12 cellular contexts compared by ENCODE assay signal in genomic region chr13:110963554-110963970, GRCh38. TPM values are rescaled to one million over a fixed set of nuclear protein-coding genes. Genes with fewer than 3 reads are reported as not detected.
A peak's percentile ranks its signal among the peaks of the same experiment; 100 is the strongest.
DNase-seq lines count a peak whose midpoint lies in the region; ATAC-seq and TF ChIP-seq lines count a peak whose summit lies in the region.
"Had no signal": no experiment of that assay in that cellular context is flagged by ENCODE, and none has a peak within 500 bp of the region (broad histone marks: within the 10 kb centered on the region; RNA-seq: fewer than 3 reads in every experiment).

No MANE protein-coding gene starts in this region.

- 92 to 93% methylated on average over 3 of the region's 3 CpGs for WGBS in upper lobe of left lung, 2 donors
- 92 to 100% methylated on average over 1 to 3 of the region's 3 CpGs for WGBS in gastroesophageal sphincter (ENCODE audit: low coverage in 1 of 2), 2 donors

- H3K4me3 ChIP-seq in Caco-2 (ENCODE audit: low read depth, low read length) (no peak overlapping the region), OCI-LY3 (ENCODE audit: low read length) (no peak overlapping the region), upper lobe of left lung (no peak overlapping the region), gastroesophageal sphincter (no peak overlapping the region), colonic mucosa (no peak overlapping the region)
- H3K4me3 ChIP-seq: BLaER1, GM12878 had no signal

- H3K36me3 ChIP-seq in Caco-2 (ENCODE audit: control insufficient read depth, insufficient read depth, low read length) = no peaks in the 10 kb centered on the region
- peaks cover 18% of the 10 kb centered on the region for H3K36me3 ChIP-seq in OCI-LY3 (replicated peaks; ENCODE audit: low read depth, low read length)
- no peaks in the 10 kb centered on the region for H3K36me3 ChIP-seq in upper lobe of left lung
- no peaks in the 10 kb centered on the region for H3K36me3 ChIP-seq in gastroesophageal sphincter
- H3K36me3 ChIP-seq in colonic mucosa = no peaks in the 10 kb centered on the region

- no peaks in the 10 kb centered on the region for H3K27me3 Mint-ChIP-seq in Caco-2 (ENCODE audit: insufficient read depth, unreplicated experiment)
- no peaks in the 10 kb centered on the region for H3K27me3 Mint-ChIP-seq in activated T-helper 17 cell treated with anti-CD3 and anti-CD28 coated beads, Interleukin-2, amount 50 U/mL, for 72 hours

- no peak overlapping the region for H2AFZ ChIP-seq in OCI-LY3 (ENCODE audit: low read depth, low read length)

- peaks cover 34% of the 10 kb centered on the region for H3K9me3 Mint-ChIP-seq in Caco-2 (ENCODE audit: unreplicated experiment)
- H3K9me3 Mint-ChIP-seq in activated T-helper 17 cell treated with anti-CD3 and anti-CD28 coated beads, Interleukin-2, amount 50 U/mL, for 72 hours = peaks cover 3% of the 10 kb centered on the region

- H4K20me1 ChIP-seq in OCI-LY3 (ENCODE audit: insufficient read depth, low read length) = no peaks in the 10 kb centered on the region
- H4K20me1 ChIP-seq: BLaER1 had no signal

- CTCF ChIA-PET in Caco-2 (lab: Charles Lee) = no interaction called here

- H3K27ac Mint-ChIP-seq in Caco-2 (ENCODE audit: unreplicated experiment) = peak overlapping the region; percentile 66
- H3K27ac Mint-ChIP-seq in activated T-helper 17 cell treated with anti-CD3 and anti-CD28 coated beads, Interleukin-2, amount 50 U/mL, for 72 hours = peak overlapping the region; percentile 85

- H3K27ac ChIP-seq in OCI-LY3 (ENCODE audit: low read length) = peak overlapping the region; percentile 86
- no peak overlapping the region for H3K27ac ChIP-seq in upper lobe of left lung
- H3K27ac ChIP-seq in gastroesophageal sphincter = no peak overlapping the region
- H3K27ac ChIP-seq in colonic mucosa = no peak overlapping the region
- H3K27ac ChIP-seq: BLaER1 had no signal

- peaks cover 12% of the 10 kb centered on the region for H3K4me1 Mint-ChIP-seq in Caco-2 (ENCODE audit: low read depth, unreplicated experiment)
- peaks cover 13% of the 10 kb centered on the region for H3K4me1 Mint-ChIP-seq in activated T-helper 17 cell treated with anti-CD3 and anti-CD28 coated beads, Interleukin-2, amount 50 U/mL, for 72 hours

- H3K4me3 Mint-ChIP-seq in Caco-2 (ENCODE audit: unreplicated experiment) = no peak overlapping the region
- peak overlapping the region; percentile 54 for H3K4me3 Mint-ChIP-seq in activated T-helper 17 cell treated with anti-CD3 and anti-CD28 coated beads, Interleukin-2, amount 50 U/mL, for 72 hours
- H3K4me3 Mint-ChIP-seq: H9 had no signal

- no peaks in the 10 kb centered on the region for H3K79me2 ChIP-seq in OCI-LY3 (ENCODE audit: low read length)

- no peak overlapping the region for H3K9ac ChIP-seq in OCI-LY3 (ENCODE audit: low read length)
- H3K9ac ChIP-seq in colonic mucosa (ENCODE audit: low read depth in 2 of 2, low read length in 2 of 2) = no peak overlapping the region
- H3K9ac ChIP-seq: BLaER1 had no signal

- TF ChIP-seq EP300 in upper lobe of left lung (IDR thresholded peaks at IDR 0.05) = no peak
- TF ChIP-seq EP300 in gastroesophageal sphincter (IDR thresholded peaks at IDR 0.05) = no peak

- H3K27me3 ChIP-seq in Caco-2 (replicated peaks; ENCODE audit: control insufficient read depth, insufficient read depth, low read length) (no peaks in the 10 kb centered on the region), OCI-LY3 (ENCODE audit: low read depth, low read length) (no peaks in the 10 kb centered on the region), upper lobe of left lung (no peaks in the 10 kb centered on the region), gastroesophageal sphincter (no peaks in the 10 kb centered on the region), colonic mucosa (no peaks in the 10 kb centered on the region)
- H3K27me3 ChIP-seq: BLaER1 had no signal

- H3K9me3 ChIP-seq in Caco-2 = peaks cover 11% of the 10 kb centered on the region
- peaks cover 32% of the 10 kb centered on the region for H3K9me3 ChIP-seq in OCI-LY3 (ENCODE audit: insufficient read depth, low read length)
- peaks cover 6 to 26% (median 20%) of the 10 kb centered on the region in 4 donors for H3K9me3 ChIP-seq in upper lobe of left lung
- H3K9me3 ChIP-seq in gastroesophageal sphincter = peaks cover 0 to 22% (median 0%) of the 10 kb centered on the region in 3 donors
- no peaks in the 10 kb centered on the region for H3K9me3 ChIP-seq in colonic mucosa

- peaks cover 6% of the 10 kb centered on the region for H3K36me3 Mint-ChIP-seq in Caco-2 (ENCODE audit: insufficient read depth, unreplicated experiment)
- H3K36me3 Mint-ChIP-seq in activated T-helper 17 cell treated with anti-CD3 and anti-CD28 coated beads, Interleukin-2, amount 50 U/mL, for 72 hours (ENCODE audit: low read depth) = peaks cover 7% of the 10 kb centered on the region

- TF ChIP-seq CTCF in Caco-2 (IDR thresholded peaks at IDR 0.05; ENCODE audit: insufficient read depth in 1 of 2, low read depth in 1 of 2, low read length in 1 of 2, severe bottlenecking in 1 of 2, unreplicated experiment in 1 of 2) (no peak), OCI-LY3 (IDR thresholded peaks at IDR 0.05; ENCODE audit: low read depth, low read length) (no peak), upper lobe of left lung (IDR thresholded peaks at IDR 0.05) (no peak), gastroesophageal sphincter (IDR thresholded peaks at IDR 0.05) (no peak), colonic mucosa (IDR thresholded peaks at IDR 0.05) (no peak)

- DNase-seq in Caco-2 (no peak), upper lobe of left lung (no peak), colonic mucosa (no peak)
- DNase-seq: AML-193, DMS79, GOT3, H9 had no signal

- ATAC-seq in activated T-helper 17 cell treated with anti-CD3 and anti-CD28 coated beads, Interleukin-2, amount 50 U/mL, for 72 hours (replicated peaks) = no peak
- ATAC-seq in upper lobe of left lung (ENCODE audit: low FRiP score in 2 of 2) (no peak), gastroesophageal sphincter (no peak)
- ATAC-seq: GM12878 had no signal

- TF ChIP-seq POLR2A in upper lobe of left lung (IDR thresholded peaks at IDR 0.05) (no peak), gastroesophageal sphincter (IDR thresholded peaks at IDR 0.05) (no peak)

- H3K4me1 ChIP-seq in Caco-2 (peaks cover 20% of the 10 kb centered on the region), OCI-LY3 (ENCODE audit: low read length) (peaks cover 33% of the 10 kb centered on the region), upper lobe of left lung (no peaks in the 10 kb centered on the region), gastroesophageal sphincter (no peaks in the 10 kb centered on the region), colonic mucosa (no peaks in the 10 kb centered on the region)
- H3K4me1 ChIP-seq: BLaER1 had no signal

- POLR2A ChIA-PET in Caco-2 (lab: Charles Lee) = no interaction called here

- H3K4me2 ChIP-seq in OCI-LY3 (ENCODE audit: low read length) = no peak overlapping the region
- H3K4me2 ChIP-seq: BLaER1 had no signal

- intact Hi-C loops in Caco-2 (cut with micrococcal nuclease; ENCODE audit: unreplicated experiment) (no loop called here), colonic mucosa (cut with DNase I) (no loop called here)

- BruUV-seq in Caco-2 (replicated peaks; lab: Mats Ljungman, UMichigan) = no TSS peak

RNA-seq across cellular contexts. Expression of gene ANKRD10, which starts 48.7 kb away (rescaled TPM):
- total RNA-seq in Caco-2 (2022) (123 and 132 TPM in 2 replicates), upper lobe of left lung (100 to 1,000 TPM in 3 of 6 donors, 10 to 100 TPM in 3; 91.4 to 190 (median 107) TPM), gastroesophageal sphincter (100 to 1,000 TPM in 3 of 4 donors, 10 to 100 TPM in 1; 97.8 to 189 (median 114) TPM), colonic mucosa (100 to 1,000 TPM in 1 of 2 donors, 10 to 100 TPM in 1; 94.9 to 123 TPM)
- 100 to 1,000 TPM; 180 to 207 TPM for total RNA-seq in activated T-helper 17 cell treated with anti-CD3 and anti-CD28 coated beads, Interleukin-2, amount 50 U/mL, for 72 hours
